13 cellular contexts compared by ENCODE assay signal in the genomic region with DNA sequence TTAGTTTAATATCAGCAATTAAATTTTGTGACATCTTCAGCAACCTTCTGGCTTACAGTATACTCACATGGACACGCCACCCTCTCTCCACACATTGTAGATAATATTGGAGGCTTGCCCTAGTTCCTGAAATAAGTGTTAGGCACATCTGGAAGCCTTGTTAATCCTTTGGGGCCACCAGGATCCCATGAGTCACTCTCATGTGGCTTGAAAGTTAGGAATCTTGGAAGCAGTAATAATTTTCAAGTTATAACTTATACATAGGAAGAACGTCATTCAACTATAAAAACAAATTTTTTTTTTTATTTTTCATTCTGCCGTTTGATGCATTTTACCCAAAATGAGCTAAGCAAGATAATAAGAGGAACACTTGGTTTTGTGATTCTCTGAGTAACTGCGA. TPM values are rescaled to one million over a fixed set of nuclear protein-coding genes. Genes with fewer than 3 reads are reported as not detected.
A peak's percentile ranks its signal among the peaks of the same experiment; 100 is the strongest.
DNase-seq lines count a peak whose midpoint lies in the region; TF ChIP-seq lines count a peak whose summit lies in the region.
"Had no signal": no experiment of that assay in that cellular context is flagged by ENCODE, and none has a peak within 500 bp of the region (broad histone marks: within the 10 kb centered on the region; RNA-seq: fewer than 3 reads in every experiment).

No MANE protein-coding gene starts in this region.

- H3K36me3 ChIP-seq in esophagus squamous epithelium (no peaks in the 10 kb centered on the region), muscle layer of colon (ENCODE audit: insufficient read depth, low read length) (peaks cover 7% of the 10 kb centered on the region), tibial nerve (no peaks in the 10 kb centered on the region)

- intact Hi-C loops in esophagus squamous epithelium (cut with DNase I), result no loop called here
- intact Hi-C loops in head of caudate nucleus (cut with DNase I), result no loop called here

- no peak overlapping the region for H3K9ac ChIP-seq in muscle layer of colon (ENCODE audit: low read length)

- H3K4me3 ChIP-seq in esophagus squamous epithelium (no peak overlapping the region), muscle layer of colon (ENCODE audit: low read depth in 1 of 2, low read length in 2 of 2) (peak overlapping the region in 1 of 2 donors; percentile 4), tibial nerve (no peak overlapping the region)

- H3K27ac ChIP-seq in esophagus squamous epithelium, result peak overlapping the region; percentile 15 to 80 (median 79)
- peak overlapping the region; percentile 84 for H3K27ac ChIP-seq in muscle layer of colon (ENCODE audit: low read depth, low read length)
- H3K27ac ChIP-seq in tibial nerve, result peak overlapping the region; percentile 10 to 84 (median 74)

- H3K27me3 ChIP-seq in esophagus squamous epithelium, result no peaks in the 10 kb centered on the region
- H3K27me3 ChIP-seq in muscle layer of colon (ENCODE audit: control insufficient read depth in 1 of 2, insufficient read depth in 2 of 2, low read length in 2 of 2), result no peaks in the 10 kb centered on the region
- H3K27me3 ChIP-seq in tibial nerve, result no peaks in the 10 kb centered on the region

- TF ChIP-seq POLR2A in esophagus squamous epithelium (IDR thresholded peaks at IDR 0.05) (no peak), tibial nerve (IDR thresholded peaks at IDR 0.05) (no peak)

- H3K4me1 ChIP-seq in esophagus squamous epithelium, result peaks cover 9 to 73% (median 32%) of the 10 kb centered on the region in 3 donors
- H3K4me1 ChIP-seq in muscle layer of colon (ENCODE audit: insufficient read depth, low read length), result peaks cover 67% of the 10 kb centered on the region
- peaks cover 0 to 88% (median 36%) of the 10 kb centered on the region in 4 donors for H3K4me1 ChIP-seq in tibial nerve

- no peak for TF ChIP-seq CTCF in esophagus squamous epithelium (IDR thresholded peaks at IDR 0.05)
- no peak for TF ChIP-seq CTCF in tibial nerve (IDR thresholded peaks at IDR 0.05)

- WGBS in esophagus squamous epithelium, 2 donors, result 24 to 38% methylated on average over 4 of the region's 4 CpGs
- WGBS in tibial nerve, 2 donors, result 44 to 47% methylated on average over 4 of the region's 4 CpGs

- TF ChIP-seq EP300 in tibial nerve (IDR thresholded peaks at IDR 0.05), result no peak

- H3K9me3 ChIP-seq in esophagus squamous epithelium, result no peaks in the 10 kb centered on the region
- H3K9me3 ChIP-seq in muscle layer of colon (ENCODE audit: low read length), result no peaks in the 10 kb centered on the region
- no peaks in the 10 kb centered on the region for H3K9me3 ChIP-seq in tibial nerve

- DNase-seq in HT1080 (ENCODE audit: low read depth) (peak; percentile 53), esophagus squamous epithelium (lab: John Stamatoyannopoulos, UW) (no peak), tibial nerve (ENCODE audit: low spot score in 2 of 2) (no peak), Ammon's horn (ENCODE audit: low spot score) (no peak), head of caudate nucleus (no peak), NCI-H2107 (lab: John Stamatoyannopoulos, UW) (no peak)
- no peak for DNase-seq in effector CD4-positive, alpha-beta T cell
- DNase-seq: activated CD4-positive, alpha-beta memory T cell treated with anti-CD3 and anti-CD28 coated beads for 36 hours; activated naive CD4-positive, alpha-beta T cell treated with anti-CD3 and anti-CD28 coated beads, Interleukin-2, amount 10 ng/mL, durations not matched to agents 7 days and 5 days; naive B cell; NCI-H2029; NK-92 treated with Interleukin-12 subunit alpha and Interleukin-12 subunit beta, amount 100 ng/mL, for 24 hours had no signal

RNA-seq across cellular contexts. Expression of a gene that starts 20.5 kb away (rescaled TPM):
- 28.6 and 42.3 TPM in 2 replicates for total RNA-seq in HT1080 (2014; rRNA removed; shearing (Covaris generic))
- 29.9 and 31.7 TPM in 2 replicates for polyA plus RNA-seq in HT1080 (2015; cell fraction: cytosol; rRNA removed)
- polyA plus RNA-seq in HT1080 (2015; cell fraction: nucleus; rRNA removed), result 212 and 240 TPM in 2 replicates
- 100 to 1,000 TPM in 1 of 4 donors, 10 to 100 TPM in 1, 1 to 10 TPM in 2; 8.1 to 116 (median 19.0) TPM for total RNA-seq in esophagus squamous epithelium
- total RNA-seq in tibial nerve, result 100 to 1,000 TPM; 229 to 524 (median 468) TPM
- total RNA-seq: activated CD4-positive, alpha-beta memory T cell treated with anti-CD3 and anti-CD28 coated beads for 36 hours had no signal
